Comparison of ENCODE assay signal across 17 cellular contexts in genomic region chr18:75131455-75132000, GRCh38.
DNase-seq lines count a peak whose midpoint lies in the region; ATAC-seq and TF ChIP-seq lines count a peak whose summit lies in the region.
"Had no signal": no experiment of that assay in that cellular context is flagged by ENCODE, and none has a peak within 500 bp of the region (broad histone marks: within the 10 kb centered on the region; RNA-seq: fewer than 3 reads in every experiment).

No MANE protein-coding gene starts in this region.

- CTCF ChIA-PET in PC-3 (lab: Charles Lee) = no interaction called here

- H3K4me2 ChIP-seq in PC-3 (ENCODE audit: low read length) = peak overlapping the region; percentile 72
- peak overlapping the region; percentile 87 for H3K4me2 ChIP-seq in skeletal muscle satellite cell (ENCODE audit: low read length)

- no peaks in the 10 kb centered on the region for H3K79me2 ChIP-seq in PC-3 (ENCODE audit: low read length)

- no peak for TF ChIP-seq CTCF in PC-3 (conservative IDR thresholded peaks at IDR 0.05; ENCODE audit: low read depth, low read length)
- TF ChIP-seq CTCF in fibroblast of the aortic adventitia (IDR thresholded peaks at IDR 0.05; ENCODE audit: insufficient read depth, low read length) = no peak

- H3K27ac ChIP-seq in PC-3 (ENCODE audit: low read length) = no peak overlapping the region
- H3K27ac ChIP-seq: body of pancreas had no signal

- H2AFZ ChIP-seq in PC-3 (ENCODE audit: low read length) = peak overlapping the region; percentile 48

- POLR2A ChIA-PET in PC-3 (lab: Charles Lee; ENCODE audit: unreplicated experiment) = no interaction called here

- H3K9ac ChIP-seq in PC-3 (ENCODE audit: low read length) (no peak overlapping the region), skeletal muscle satellite cell (ENCODE audit: low read depth, low read length) (peak overlapping the region; percentile 49)

- no TSS peak for BruUV-seq in PC-3 (replicated peaks; lab: Mats Ljungman, UMichigan)

- ATAC-seq in PC-3 = peak; percentile 10; the same call in 1 of the 2 replicates
- no peak for ATAC-seq in HG03139 (IDR thresholded peaks at IDR 0.05; ENCODE audit: unreplicated experiment)
- ATAC-seq: body of pancreas, GM12878 had no signal

- no peaks in the 10 kb centered on the region for H3F3A ChIP-seq in PC-3 (ENCODE audit: low read length, unreplicated experiment)

- H3K9me3 ChIP-seq in PC-3 (ENCODE audit: low read length) (no peaks in the 10 kb centered on the region), skeletal muscle satellite cell (replicated peaks; ENCODE audit: low read length) (no peaks in the 10 kb centered on the region)
- H3K9me3 ChIP-seq: body of pancreas had no signal

- no peaks in the 10 kb centered on the region for H3K9me2 ChIP-seq in PC-3 (replicated peaks; ENCODE audit: low read length)

- H3K27me3 ChIP-seq in PC-3 (ENCODE audit: low read length) (peaks cover 28% of the 10 kb centered on the region), skeletal muscle satellite cell (ENCODE audit: control insufficient read depth, insufficient read depth, low read length) (no peaks in the 10 kb centered on the region)
- H3K27me3 ChIP-seq: body of pancreas had no signal

- H3K4me1 ChIP-seq in PC-3 (ENCODE audit: insufficient read depth, low read length) = peaks cover 8% of the 10 kb centered on the region
- H3K4me1 ChIP-seq in skeletal muscle satellite cell (ENCODE audit: control insufficient read depth, insufficient read depth, low read length) = peaks cover 24% of the 10 kb centered on the region
- H3K4me1 ChIP-seq: body of pancreas had no signal

- H4K20me1 ChIP-seq in PC-3 (ENCODE audit: low read length) = no peaks in the 10 kb centered on the region

- DNase-seq in D341Med (ENCODE audit: low spot score) = peak; percentile 29
- DNase-seq in PC-3 = no peak
- peak; percentile 11 for DNase-seq in fibroblast of the aortic adventitia (ENCODE audit: low read depth)
- DNase-seq in stimulated activated CD4-positive, alpha-beta T cell treated with anti-CD3 and anti-CD28 coated beads, Interleukin-1b, Interleukin-23, amount 100 ng/mL, for 48 hours = no peak
- DNase-seq in H4 (ENCODE audit: low spot score) = no peak
- DNase-seq: activated CD4-positive, alpha-beta T cell treated with anti-CD3 and anti-CD28 coated beads, Interleukin-2, amount 50 U/mL, for 1 hour; activated naive CD4-positive, alpha-beta T cell treated with anti-CD3 and anti-CD28 coated beads, Interleukin-2, amount 50 U/mL, for 16 hours; activated T-cell treated with anti-CD3 and anti-CD28 coated beads, Interleukin-2, amount 50 U/mL, for 1 hour; body of pancreas; Calu3; dermis blood vessel endothelial cell; GDM1; islet precursor cell; NCI-H1436 had no signal

- H3K36me3 ChIP-seq in PC-3 (ENCODE audit: low read depth, low read length) = no peaks in the 10 kb centered on the region
- no peaks in the 10 kb centered on the region for H3K36me3 ChIP-seq in skeletal muscle satellite cell (ENCODE audit: insufficient read depth, low read length)

- intact Hi-C loops in PC-3 (cut with micrococcal nuclease) = loop anchor here (5.0 kb wide), 1 partner anchor 346 kb away; no protein-coding TSS in a partner anchor

- H3K4me3 ChIP-seq in PC-3 (ENCODE audit: low read length) = peak overlapping the region; percentile 55
- peak overlapping the region; percentile 47 for H3K4me3 ChIP-seq in fibroblast of the aortic adventitia (ENCODE audit: low read depth, low read length)
- H3K4me3 ChIP-seq in skeletal muscle satellite cell (ENCODE audit: low read length) = peak overlapping the region; percentile 65
- H3K4me3 ChIP-seq: body of pancreas, GM12878 had no signal

Comparison
In these comparisons a context has a peak if more than half of its experiments do, and no peak if none do; other contexts are left out.
1. DNase-seq: peak in D341Med (single experiment) and fibroblast of the aortic adventitia (single experiment); none in PC-3 (single experiment), stimulated activated CD4-positive, alpha-beta T cell treated with anti-CD3 and anti-CD28 coated beads, Interleukin-1b, Interleukin-23, amount 100 ng/mL, for 48 hours (single experiment) and H4 (single experiment).
2. Peak in every context shown above with its lines, with median percentiles within 50 percentile points of each other: H3K4me3 ChIP-seq.